7 cellular contexts compared by ENCODE assay signal in the genomic region with DNA sequence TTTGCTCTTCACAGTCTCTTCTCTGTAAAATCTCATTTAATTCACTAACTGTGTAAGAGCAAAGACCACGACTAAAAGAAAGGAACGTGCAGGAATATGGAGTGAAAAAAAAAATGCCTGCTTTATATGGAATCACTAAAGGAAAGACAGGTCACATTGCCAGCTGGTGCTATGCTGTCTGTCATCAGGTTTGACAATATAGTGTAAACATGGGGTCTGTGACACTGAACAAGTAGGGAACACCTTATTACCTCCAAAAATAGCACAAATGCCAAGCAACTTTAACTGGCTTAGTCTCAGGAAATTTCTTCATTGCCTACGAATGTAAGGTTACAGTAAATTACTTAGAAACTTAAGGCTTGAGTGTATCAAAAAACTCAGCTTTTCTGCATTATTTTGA.
"Had no signal": no experiment of that assay in that cellular context is flagged by ENCODE, and none has a peak within 500 bp of the region (broad histone marks: within the 10 kb centered on the region; RNA-seq: fewer than 3 reads in every experiment).

No MANE protein-coding gene starts in this region.

- ATAC-seq: HCT116, K562 had no signal

- DNase-seq: GM23248, GOT3, H7, HFFc6, IMR-90 had no signal
